In genomic region chr16:85082553-85083050, GRCh38 we compare ENCODE assay signal across 1 cellular context.
TF ChIP-seq lines count a peak whose summit lies in the region.

No MANE protein-coding gene starts in this region.

TF ChIP-seq in GM12878, 131 proteins besides CTCF, POLR2A, EP300 and RAD21:
- TF ChIP-seq USF1 (IDR thresholded peaks at IDR 0.05; ENCODE audit: borderline replicate concordance, extremely low read length, insufficient read depth, low read depth, low read length) = peak; percentile 4
- TF ChIP-seq GATAD2B (conservative IDR thresholded peaks at IDR 0.05; ENCODE audit: low read depth) = 0 out of 2 replicates have a peak, but pooled peaks have one; percentile 18
- no peak for TF ChIP-seq ZBTB33 (IDR thresholded peaks at IDR 0.05)
